In the genomic region with DNA sequence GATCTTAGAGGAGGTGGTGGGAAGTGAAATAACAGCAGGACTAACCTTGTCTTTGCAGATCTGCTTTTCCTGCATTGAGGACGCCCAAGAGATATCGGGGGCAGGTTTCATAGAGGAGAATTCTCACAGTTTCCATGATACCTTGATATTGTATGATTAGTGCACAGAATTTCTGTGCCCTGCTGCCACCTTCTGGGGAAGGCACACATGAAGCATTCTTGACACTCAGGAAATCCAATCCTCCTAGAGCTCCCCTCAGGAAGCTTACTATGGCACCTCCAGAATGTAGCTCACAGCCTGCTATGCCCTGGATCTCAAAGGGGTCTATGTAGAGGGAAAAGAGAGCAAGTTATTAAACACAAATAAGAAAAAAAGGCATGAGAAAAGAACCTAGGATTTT, we compare ENCODE assay signal across 10 cellular contexts. TPM values are rescaled to one million over a fixed set of nuclear protein-coding genes. Genes with fewer than 3 reads are reported as not detected.
A peak's percentile ranks its signal among the peaks of the same experiment; 100 is the strongest.
DNase-seq lines count a peak whose midpoint lies in the region; ATAC-seq and TF ChIP-seq lines count a peak whose summit lies in the region.
"Had no signal": no experiment of that assay in that cellular context is flagged by ENCODE, and none has a peak within 500 bp of the region (broad histone marks: within the 10 kb centered on the region; RNA-seq: fewer than 3 reads in every experiment).

No MANE protein-coding gene starts in this region.

- in situ Hi-C loops in transverse colon (cut with MboI; ENCODE audit: low pct_ligation_motif_present in 1 of 4, low pct_unique_long_range_greater_than_20kb in 1 of 4, low sequenced_read_pairs in 3 of 4): no loop called here

- POLR2A ChIA-PET in activated CD8-positive, alpha-beta T cell treated with anti-CD3 and anti-CD28 coated beads, Interleukin-2, amount 10 ng/mL, durations not matched to agents 7 days and 5 days (lab: Charles Lee): no interaction called here

- H3K27me3 ChIP-seq in transverse colon: no peaks in the 10 kb centered on the region
- H3K27me3 ChIP-seq: gastroesophageal sphincter had no signal

- H3K4me1 Mint-ChIP-seq in activated naive CD4-positive, alpha-beta T cell treated with anti-CD3 and anti-CD28 coated beads for 36 hours (ENCODE audit: low read depth): no peaks in the 10 kb centered on the region
- peaks cover 16% of the 10 kb centered on the region for H3K4me1 Mint-ChIP-seq in activated CD8-positive, alpha-beta T cell treated with anti-CD3 and anti-CD28 coated beads, Interleukin-2, amount 10 ng/mL, durations not matched to agents 7 days and 5 days (ENCODE audit: low read depth)
- peaks cover 26 to 27% of the 10 kb centered on the region in 2 donors for H3K4me1 Mint-ChIP-seq in stimulated activated naive B cell treated with anti-CD40 and anti-IgM and Interleukin-4, amounts not matched to agents 10 μg/mL and 1 μg/mL and 100 μg/mL, for 72 hours

- no peaks in the 10 kb centered on the region for H3K4me1 ChIP-seq in transverse colon
- H3K4me1 ChIP-seq: gastroesophageal sphincter had no signal

- peak; percentile 17 for DNase-seq in activated naive CD4-positive, alpha-beta T cell treated with anti-CD3 and anti-CD28 coated beads for 36 hours
- DNase-seq in activated naive CD4-positive, alpha-beta T cell treated with Interleukin-2 at 50 U/mL for 16 hours: no peak
- DNase-seq in LNCaP clone FGC (ENCODE audit: low read depth) (no peak), hypothalamus (lab: John Stamatoyannopoulos, UW) (no peak), transverse colon (no peak)
- DNase-seq in activated CD8-positive, alpha-beta T cell treated with anti-CD3 and anti-CD28 coated beads, Interleukin-2, amount 10 ng/mL, durations not matched to agents 7 days and 5 days: peak; percentile 26
- DNase-seq in stimulated activated naive B cell treated with anti-CD40 and anti-IgM and Interleukin-4, amounts not matched to agents 10 μg/mL and 1 μg/mL and 100 μg/mL, for 72 hours: peak; percentile 17

- H3K27ac ChIP-seq in transverse colon: no peak overlapping the region
- H3K27ac ChIP-seq: gastroesophageal sphincter, neutrophil had no signal

- H3K36me3 ChIP-seq in transverse colon: no peaks in the 10 kb centered on the region
- H3K36me3 ChIP-seq: gastroesophageal sphincter, neutrophil had no signal

- TF ChIP-seq CTCF in LNCaP clone FGC (IDR thresholded peaks at IDR 0.05; ENCODE audit: control insufficient read depth, extremely low read depth, insufficient read depth) (peak; percentile 74), transverse colon (IDR thresholded peaks at IDR 0.05) (no peak)

- H3K4me3 ChIP-seq in LNCaP clone FGC (ENCODE audit: low read depth, low read length) (no peak overlapping the region), transverse colon (no peak overlapping the region)
- H3K4me3 ChIP-seq: gastroesophageal sphincter had no signal

- CTCF ChIA-PET in activated naive CD4-positive, alpha-beta T cell treated with anti-CD3 and anti-CD28 coated beads for 36 hours (lab: Charles Lee): interaction anchor here (0.8 to 2.1 kb wide), 4 partner anchors 10 to 128 kb away, joined by 3 to 17 read pairs (median 5); no protein-coding TSS in a partner anchor
- CTCF ChIA-PET in activated CD8-positive, alpha-beta T cell treated with anti-CD3 and anti-CD28 coated beads, Interleukin-2, amount 10 ng/mL, durations not matched to agents 7 days and 5 days (lab: Charles Lee): interaction anchor here (0.9 to 2.7 kb wide), 6 partner anchors 28 to 742 kb away, joined by 3 to 41 read pairs (median 6); no protein-coding TSS in a partner anchor

- H3K4me3 Mint-ChIP-seq in activated naive CD4-positive, alpha-beta T cell treated with anti-CD3 and anti-CD28 coated beads for 36 hours: no peak overlapping the region
- H3K4me3 Mint-ChIP-seq in activated CD8-positive, alpha-beta T cell treated with anti-CD3 and anti-CD28 coated beads, Interleukin-2, amount 10 ng/mL, durations not matched to agents 7 days and 5 days: no peak overlapping the region
- no peak overlapping the region for H3K4me3 Mint-ChIP-seq in stimulated activated naive B cell treated with anti-CD40 and anti-IgM and Interleukin-4, amounts not matched to agents 10 μg/mL and 1 μg/mL and 100 μg/mL, for 72 hours

- no peak overlapping the region for H3K27ac Mint-ChIP-seq in activated naive CD4-positive, alpha-beta T cell treated with anti-CD3 and anti-CD28 coated beads for 36 hours
- no peak overlapping the region for H3K27ac Mint-ChIP-seq in activated CD8-positive, alpha-beta T cell treated with anti-CD3 and anti-CD28 coated beads, Interleukin-2, amount 10 ng/mL, durations not matched to agents 7 days and 5 days
- no peak overlapping the region for H3K27ac Mint-ChIP-seq in stimulated activated naive B cell treated with anti-CD40 and anti-IgM and Interleukin-4, amounts not matched to agents 10 μg/mL and 1 μg/mL and 100 μg/mL, for 72 hours

- no peaks in the 10 kb centered on the region for H3K9me3 Mint-ChIP-seq in activated naive CD4-positive, alpha-beta T cell treated with anti-CD3 and anti-CD28 coated beads for 36 hours
- no peaks in the 10 kb centered on the region for H3K9me3 Mint-ChIP-seq in activated CD8-positive, alpha-beta T cell treated with anti-CD3 and anti-CD28 coated beads, Interleukin-2, amount 10 ng/mL, durations not matched to agents 7 days and 5 days (ENCODE audit: insufficient read depth)
- H3K9me3 Mint-ChIP-seq in stimulated activated naive B cell treated with anti-CD40 and anti-IgM and Interleukin-4, amounts not matched to agents 10 μg/mL and 1 μg/mL and 100 μg/mL, for 72 hours: no peaks in the 10 kb centered on the region

- H3K9me3 ChIP-seq in transverse colon: no peaks in the 10 kb centered on the region
- H3K9me3 ChIP-seq: gastroesophageal sphincter, neutrophil had no signal

- 83% methylated on average over 2 of the region's 2 CpGs; no CpG with 5 or more reads in 1 of the 2 donors for WGBS in transverse colon (ENCODE audit: low coverage in 1 of 2), 2 donors

- TF ChIP-seq POLR2A in transverse colon (IDR thresholded peaks at IDR 0.05): no peak

- H3K36me3 Mint-ChIP-seq in activated naive CD4-positive, alpha-beta T cell treated with anti-CD3 and anti-CD28 coated beads for 36 hours (ENCODE audit: low read depth): no peaks in the 10 kb centered on the region
- H3K36me3 Mint-ChIP-seq in activated CD8-positive, alpha-beta T cell treated with anti-CD3 and anti-CD28 coated beads, Interleukin-2, amount 10 ng/mL, durations not matched to agents 7 days and 5 days (ENCODE audit: low read depth): no peaks in the 10 kb centered on the region
- H3K36me3 Mint-ChIP-seq in stimulated activated naive B cell treated with anti-CD40 and anti-IgM and Interleukin-4, amounts not matched to agents 10 μg/mL and 1 μg/mL and 100 μg/mL, for 72 hours: no peaks in the 10 kb centered on the region

- H3K27me3 Mint-ChIP-seq in activated naive CD4-positive, alpha-beta T cell treated with anti-CD3 and anti-CD28 coated beads for 36 hours (ENCODE audit: low read depth): peaks cover 18% of the 10 kb centered on the region
- peaks cover 3% of the 10 kb centered on the region for H3K27me3 Mint-ChIP-seq in activated CD8-positive, alpha-beta T cell treated with anti-CD3 and anti-CD28 coated beads, Interleukin-2, amount 10 ng/mL, durations not matched to agents 7 days and 5 days (ENCODE audit: low read depth)
- H3K27me3 Mint-ChIP-seq in stimulated activated naive B cell treated with anti-CD40 and anti-IgM and Interleukin-4, amounts not matched to agents 10 μg/mL and 1 μg/mL and 100 μg/mL, for 72 hours: no peaks in the 10 kb centered on the region

- no peak for TF ChIP-seq EP300 in transverse colon (IDR thresholded peaks at IDR 0.05; ENCODE audit: low read depth)

- intact Hi-C loops in activated naive CD4-positive, alpha-beta T cell treated with anti-CD3 and anti-CD28 coated beads for 36 hours (cut with micrococcal nuclease): loop anchor here (1.0 to 5.0 kb wide), 2 partner anchors 83 to 126 kb away; no protein-coding TSS in a partner anchor
- intact Hi-C loops in transverse colon (cut with DNase I; ENCODE audit: low total_unique reads): no loop called here

- no peak for ATAC-seq in activated CD8-positive, alpha-beta T cell treated with anti-CD3 and anti-CD28 coated beads, Interleukin-2, amount 10 ng/mL, durations not matched to agents 7 days and 5 days
- peak; percentile 78 for ATAC-seq in stimulated activated naive B cell treated with anti-CD40 and anti-IgM and Interleukin-4, amounts not matched to agents 10 μg/mL and 1 μg/mL and 100 μg/mL, for 72 hours (replicated peaks)
- ATAC-seq in HG02938 (IDR thresholded peaks at IDR 0.05; ENCODE audit: unreplicated experiment): no peak
- ATAC-seq: gastroesophageal sphincter had no signal

RNA-seq across cellular contexts. Expression of gene CD1B, which starts 1.5 kb away (rescaled TPM):
- total RNA-seq in activated naive CD4-positive, alpha-beta T cell treated with anti-CD3 and anti-CD28 coated beads for 36 hours: not detected
- total RNA-seq in activated CD8-positive, alpha-beta T cell treated with anti-CD3 and anti-CD28 coated beads, Interleukin-2, amount 10 ng/mL, durations not matched to agents 7 days and 5 days: not detected
- total RNA-seq in transverse colon: not detected
- total RNA-seq: gastroesophageal sphincter had no signal

RNA-seq across cellular contexts. Expression of gene CD1E, which starts 23.9 kb away (rescaled TPM):
- not detected for total RNA-seq in activated naive CD4-positive, alpha-beta T cell treated with anti-CD3 and anti-CD28 coated beads for 36 hours
- not detected for total RNA-seq in activated CD8-positive, alpha-beta T cell treated with anti-CD3 and anti-CD28 coated beads, Interleukin-2, amount 10 ng/mL, durations not matched to agents 7 days and 5 days
- total RNA-seq in transverse colon: not detected

RNA-seq across cellular contexts. Expression of gene CD1C, which starts 40.1 kb away (rescaled TPM):
- total RNA-seq in activated naive CD4-positive, alpha-beta T cell treated with anti-CD3 and anti-CD28 coated beads for 36 hours: under 1 TPM; 0.19 to 0.37 TPM
- total RNA-seq in activated CD8-positive, alpha-beta T cell treated with anti-CD3 and anti-CD28 coated beads, Interleukin-2, amount 10 ng/mL, durations not matched to agents 7 days and 5 days: not detected
- total RNA-seq in transverse colon: 1 to 10 TPM in 2 of 4 donors, not detected in 2; 2.1 to 7.1 TPM

Comparison
In these comparisons a context has a peak if more than half of its experiments do, and no peak if none do; other contexts are left out.
1. DNase-seq: peak in activated naive CD4-positive, alpha-beta T cell treated with anti-CD3 and anti-CD28 coated beads for 36 hours (single experiment), activated CD8-positive, alpha-beta T cell treated with anti-CD3 and anti-CD28 coated beads, Interleukin-2, amount 10 ng/mL, durations not matched to agents 7 days and 5 days (single experiment) and stimulated activated naive B cell treated with anti-CD40 and anti-IgM and Interleukin-4, amounts not matched to agents 10 μg/mL and 1 μg/mL and 100 μg/mL, for 72 hours (single experiment); none in activated naive CD4-positive, alpha-beta T cell treated with Interleukin-2 at 50 U/mL for 16 hours (single experiment), LNCaP clone FGC (single experiment), hypothalamus (0 of 51) and transverse colon (single experiment).
2. ATAC-seq: peak in stimulated activated naive B cell treated with anti-CD40 and anti-IgM and Interleukin-4, amounts not matched to agents 10 μg/mL and 1 μg/mL and 100 μg/mL, for 72 hours (2 of 2); none in activated CD8-positive, alpha-beta T cell treated with anti-CD3 and anti-CD28 coated beads, Interleukin-2, amount 10 ng/mL, durations not matched to agents 7 days and 5 days (single experiment) and HG02938 (single experiment).